8 cellular contexts compared by ENCODE assay signal in the genomic region with DNA sequence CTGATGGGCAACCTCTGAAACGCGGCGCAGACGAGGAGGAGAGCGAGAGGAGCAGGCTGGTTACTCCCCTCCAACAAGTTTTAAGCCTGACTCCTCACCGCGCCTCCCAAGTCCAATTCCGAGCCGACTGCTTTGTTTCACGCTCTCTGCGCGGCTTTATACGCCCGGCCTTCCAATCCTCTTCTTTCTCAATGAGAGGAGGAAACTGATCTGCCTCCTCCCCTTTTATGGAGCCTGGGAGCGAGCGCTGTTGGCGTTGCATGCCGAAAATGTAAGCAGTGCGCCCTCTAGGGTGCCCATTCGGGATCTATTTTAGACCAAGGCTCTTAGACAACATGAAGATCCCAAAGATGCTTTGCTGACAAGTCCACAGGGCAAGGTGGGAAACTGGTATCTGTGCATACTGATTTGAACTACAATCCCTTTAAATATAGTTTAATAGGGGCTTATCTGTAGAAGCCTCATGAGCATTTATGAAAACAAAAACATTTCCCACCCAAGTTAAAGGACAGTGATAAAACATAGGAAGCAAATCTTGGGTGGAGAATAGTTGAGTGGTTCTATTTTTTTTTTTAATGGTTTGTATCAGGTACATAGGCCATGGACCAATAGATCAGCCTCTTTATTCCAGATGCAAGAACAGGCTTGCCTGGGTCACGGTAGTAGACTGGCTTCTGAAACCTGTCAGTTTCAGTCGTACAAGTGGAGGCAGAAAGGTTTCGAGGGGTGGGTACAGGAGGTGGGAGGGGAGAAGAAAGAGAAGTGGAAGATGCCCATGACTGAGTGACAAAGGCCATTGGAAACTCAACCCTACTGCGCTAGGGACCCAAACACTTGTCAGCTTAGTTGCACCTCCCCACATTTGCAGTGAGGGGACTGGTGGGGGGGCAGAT. TPM values are rescaled to one million over a fixed set of nuclear protein-coding genes. Genes with fewer than 3 reads are reported as not detected.
A peak's percentile ranks its signal among the peaks of the same experiment; 100 is the strongest.
DNase-seq lines count a peak whose midpoint lies in the region; ATAC-seq, FAIRE-seq and TF ChIP-seq lines count a peak whose summit lies in the region.

A gene with protein sequence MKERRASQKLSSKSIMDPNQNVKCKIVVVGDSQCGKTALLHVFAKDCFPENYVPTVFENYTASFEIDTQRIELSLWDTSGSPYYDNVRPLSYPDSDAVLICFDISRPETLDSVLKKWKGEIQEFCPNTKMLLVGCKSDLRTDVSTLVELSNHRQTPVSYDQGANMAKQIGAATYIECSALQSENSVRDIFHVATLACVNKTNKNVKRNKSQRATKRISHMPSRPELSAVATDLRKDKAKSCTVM (minus strand): TSS at position 131 of the 893 bp plus-strand sequence. CDS start 250 bp downstream, outside the sequence.

- ATAC-seq in HG02678 (IDR thresholded peaks at IDR 0.05; ENCODE audit: unreplicated experiment) (peak; percentile 76), HepG2 (peak; percentile 85)

- H3K79me2 ChIP-seq in HepG2 (ENCODE audit: insufficient read depth, low read length): no peaks in the 10 kb centered on the region

- peak within 1 kb of the TSS; percentile 86 for H3K4me2 ChIP-seq in HepG2 (ENCODE audit: low read depth, low read length)

- 8% methylated on average over 24 of the region's 24 CpGs for WGBS in HepG2 (ENCODE audit: low lambda C conversion rate)

- intact Hi-C loops in HepG2 (cut with micrococcal nuclease; ENCODE audit: unreplicated experiment): loop anchor here (1.0 to 5.0 kb wide), 3 partner anchors 500 to 890 kb away; no protein-coding TSS in a partner anchor

- TF ChIP-seq EP300 in HepG2 (IDR thresholded peaks at IDR 0.05; ENCODE audit: low read depth in 2 of 2, low read length in 2 of 2) (no peak), HepG2 (CRISPR knock-in tag; IDR thresholded peaks at IDR 0.05; ENCODE audit: borderline replicate concordance) (no peak)

- no peak within 1 kb of the TSS for H2AFZ ChIP-seq in HepG2 (ENCODE audit: low read length)

- TF ChIP-seq POLR2A in GM12891 (IDR thresholded peaks at IDR 0.05; ENCODE audit: low read depth, low read length) (no peak), HepG2 (IDR thresholded peaks at IDR 0.05; ENCODE audit: insufficient read depth in 1 of 2, low read depth in 2 of 2, low read length in 2 of 2) (no peak)

- H3K27ac ChIP-seq in 22Rv1 (no peak within 1 kb of the TSS), HepG2 (ENCODE audit: extremely low read length, insufficient read depth, low read length) (no peak within 1 kb of the TSS)

- no peaks in the 10 kb centered on the region for H3K36me3 ChIP-seq in HepG2 (replicated peaks in 1 of 2; ENCODE audit: control insufficient read depth in 1 of 2, insufficient read depth in 2 of 2, low read length in 2 of 2)

- no peaks in the 10 kb centered on the region for H3K9me3 ChIP-seq in HepG2 (ENCODE audit: low read length)

- in situ Hi-C loops in HepG2 (cut with HindIII; ENCODE audit: extremely low pct_ligation_motif_present, low pct_unique_long_range_greater_than_20kb): loop anchor here (5.0 kb wide), 1 partner anchor 890 kb away; no protein-coding TSS in a partner anchor

- FAIRE-seq in GM12891 (lab: Jason Lieb, UNC) (no peak), HepG2 (lab: Jason Lieb, UNC) (peak; percentile 78)

- BruUV-seq in HepG2 (replicated peaks; lab: Mats Ljungman, UMichigan): no TSS peak

- no peaks in the 10 kb centered on the region for H4K20me1 ChIP-seq in HepG2 (ENCODE audit: insufficient read depth, low read length)

- TF ChIP-seq CTCF in 22Rv1 (IDR thresholded peaks at IDR 0.05) (peak; percentile 73), HepG2 (CRISPR knock-in tag; IDR thresholded peaks at IDR 0.05) (peak; percentile 93)

- POLR2A ChIA-PET in HepG2 (lab: Yijun Ruan, JAX): no interaction called here

- DNase-seq in GM12891 (ENCODE audit: insufficient read length, low spot score) (peak; percentile 24), NCI-H1105 treated with DMSO at 0.1 percent for 48 hours (lab: John Stamatoyannopoulos, UW) (peak; percentile 97), SKM-1 treated with dmso at 0.1 percent for 144 hours (lab: John Stamatoyannopoulos, UW; ENCODE audit: unreplicated experiment) (peak; percentile 82), dermis microvascular lymphatic vessel endothelial cell (ENCODE audit: low read depth in 2 of 2) (peak; percentile 94 to 99), HepG2 (ENCODE audit: low spot score) (peak; percentile 87)
- DNase-seq in stimulated activated CD4-positive, alpha-beta T cell treated with anti-CD3 and anti-CD28 coated beads, TNF-alpha, amount 100 ng/mL, for 48 hours (ENCODE audit: low read depth in 3 of 3): peak; percentile 23 to 44 (median 31)

- no peak within 1 kb of the TSS for H3K9ac ChIP-seq in HepG2 (ENCODE audit: insufficient read depth, low read depth, low read length)

- peak; percentile 80 for TF ChIP-seq RAD21 in HepG2 (CRISPR knock-in tag; IDR thresholded peaks at IDR 0.05)

- peak within 1 kb of the TSS; percentile 40 to 56 (median 43); a peak in 4 of 6 replicates for H3K4me3 ChIP-seq in HepG2 (replicated peaks in 1 of 3; ENCODE audit: insufficient read depth in 1 of 3, low read depth in 2 of 3, low read length in 3 of 3)

- CTCF ChIA-PET in HepG2 (lab: Yijun Ruan, JAX; ENCODE audit: low intra/inter-chr PET ratio, low total read pairs): interaction anchor here (1.2 to 1.9 kb wide), 2 partner anchors 888 to 890 kb away, joined by 3 to 19 read pairs; no protein-coding TSS in a partner anchor

- peaks cover 21% of the 10 kb centered on the region for H3K4me1 ChIP-seq in HepG2 (ENCODE audit: insufficient read depth, low read length)

- peaks cover 6 to 31% of the 10 kb centered on the region in 2 experiments; a peak in 4 of 5 replicates for H3K27me3 ChIP-seq in HepG2 (ENCODE audit: control insufficient read depth in 1 of 2, insufficient read depth in 2 of 2, low read length in 2 of 2)

TF ChIP-seq in GM12891, 5 proteins besides CTCF, POLR2A, EP300 and RAD21:
- no peak for TF ChIP-seq TAF1 (IDR thresholded peaks at IDR 0.05; ENCODE audit: low read depth, low read length)
- no peak for TF ChIP-seq PAX5 (IDR thresholded peaks at IDR 0.05; ENCODE audit: insufficient read depth, low read length, severe bottlenecking)
- TF ChIP-seq POU2F2 (IDR thresholded peaks at IDR 0.05; ENCODE audit: low read depth, low read length): no peak
- TF ChIP-seq POLR2AphosphoS5 (IDR thresholded peaks at IDR 0.05; ENCODE audit: low read depth, low read length): no peak
- no peak for TF ChIP-seq SPI1 (IDR thresholded peaks at IDR 0.05; ENCODE audit: low read depth, low read length)

TF ChIP-seq in HepG2, 621 proteins besides CTCF, POLR2A, EP300 and RAD21 (continues in another document):
- TF ChIP-seq MATR3 (CRISPR knock-in tag; IDR thresholded peaks at IDR 0.05) (no peak), NPAS2 (CRISPR knock-in tag; IDR thresholded peaks at IDR 0.05; ENCODE audit: borderline replicate concordance) (no peak), TEAD3 (CRISPR knock-in tag; optimal IDR thresholded peaks at IDR 0.05; ENCODE audit: borderline replicate concordance) (peak; percentile 37), PATZ1 (CRISPR knock-in tag; IDR thresholded peaks at IDR 0.05) (0 out of 2 replicates have a peak, but pooled peaks have one; percentile 16), ZFP36 (IDR thresholded peaks at IDR 0.05; ENCODE audit: borderline replicate concordance, low read depth, low read length, partially characterized antibody) (no peak), SALL1 (CRISPR knock-in tag; IDR thresholded peaks at IDR 0.05) (peak; percentile 42; the same call in 1 of the 2 replicates), JUN (CRISPR knock-in tag; IDR thresholded peaks at IDR 0.05) (no peak)

RNA-seq across cellular contexts. Expression of the gene that starts here (rescaled TPM):
- not detected for polyA plus RNA-seq in GM12891 (2012; ENCODE audit: low read depth, missing spikeins)
- total RNA-seq in dermis microvascular lymphatic vessel endothelial cell (19.9 and 25.5 TPM in 2 replicates), HepG2 (2016; rRNA removed; fragmentation: Illumina TruSeq; extraction: Trizol) (0.13 and 0.73 TPM in 2 replicates)
- total RNA-seq in HepG2 (2016; cell fraction: cytosol; rRNA removed; fragmentation: Illumina TruSeq; extraction: Trizol; ENCODE audit: low read depth): not detected in 2 replicates
- 0.19 and 0.71 TPM in 2 replicates for total RNA-seq in HepG2 (2016; cell fraction: insoluble cytoplasmic fraction; rRNA removed; fragmentation: Illumina TruSeq; extraction: Trizol)
- 0.10 and 0.25 TPM in 2 replicates for total RNA-seq in HepG2 (2016; cell fraction: membrane; rRNA removed; fragmentation: Illumina TruSeq; extraction: Trizol)
- 0.41 and 0.59 TPM in 2 replicates for total RNA-seq in HepG2 (2016; cell fraction: nucleus; rRNA removed; fragmentation: Illumina TruSeq; extraction: Trizol)
- 0.24 and 0.42 TPM in 2 replicates for polyA plus RNA-seq in HepG2 (2011; rRNA removed)
- 0.17 and 0.42 TPM in 2 replicates for polyA plus RNA-seq in HepG2 (2011; cell fraction: cytosol; rRNA removed)
- polyA plus RNA-seq in HepG2 (2011; cell fraction: nucleus; rRNA removed): 0.59 TPM in 1 of 2 replicates, not detected in the other
- polyA plus RNA-seq in HepG2 (2012): 0.17 and 0.20 TPM in 2 replicates
- not detected in 2 replicates for polyA plus RNA-seq in HepG2 (2016; cell fraction: cytosol; fragmentation: Illumina TruSeq; extraction: Trizol; ENCODE audit: low read depth)
- 0.29 and 0.58 TPM in 2 replicates for polyA plus RNA-seq in HepG2 (2016; cell fraction: insoluble cytoplasmic fraction; fragmentation: Illumina TruSeq; extraction: Trizol; ENCODE audit: low read depth)
- polyA plus RNA-seq in HepG2 (2016; cell fraction: membrane; fragmentation: Illumina TruSeq; extraction: Trizol; ENCODE audit: low read depth): not detected in 2 replicates
- polyA plus RNA-seq in HepG2 (2016; cell fraction: nucleus; fragmentation: Illumina TruSeq; extraction: Trizol; ENCODE audit: insufficient read depth, low read depth): 0.27 and 0.67 TPM in 2 replicates
- polyA minus RNA-seq in HepG2 (2011; rRNA and poly(A)+ RNA removed; ENCODE audit: low replicate concordance): 34.6 TPM in 1 of 2 replicates, not detected in the other
- polyA minus RNA-seq in HepG2 (2011; cell fraction: cytosol; rRNA and poly(A)+ RNA removed): 0.69 and 0.70 TPM in 2 replicates
- 0.87 and 1.0 TPM in 2 replicates for polyA minus RNA-seq in HepG2 (2011; cell fraction: nucleus; rRNA and poly(A)+ RNA removed)

Comparison
In these comparisons a context has a peak if more than half of its experiments do, and no peak if none do; other contexts are left out.
1. RNA of the gene that starts here (total RNA-seq): 19.9 to 25.5 TPM in dermis microvascular lymphatic vessel endothelial cell; 0.10 to 0.73 TPM in HepG2; every median in the first group is over 10 times any median in the second.
2. DNase-seq: peak in every context shown above with its lines; median percentile 97 in NCI-H1105 treated with DMSO at 0.1 percent for 48 hours; 96 in dermis microvascular lymphatic vessel endothelial cell; 87 in HepG2; 82 in SKM-1 treated with dmso at 0.1 percent for 144 hours; 31 in stimulated activated CD4-positive, alpha-beta T cell treated with anti-CD3 and anti-CD28 coated beads, TNF-alpha, amount 100 ng/mL, for 48 hours; 24 in GM12891.